Comparison of ENCODE assay signal across 30 cellular contexts in the genomic region with DNA sequence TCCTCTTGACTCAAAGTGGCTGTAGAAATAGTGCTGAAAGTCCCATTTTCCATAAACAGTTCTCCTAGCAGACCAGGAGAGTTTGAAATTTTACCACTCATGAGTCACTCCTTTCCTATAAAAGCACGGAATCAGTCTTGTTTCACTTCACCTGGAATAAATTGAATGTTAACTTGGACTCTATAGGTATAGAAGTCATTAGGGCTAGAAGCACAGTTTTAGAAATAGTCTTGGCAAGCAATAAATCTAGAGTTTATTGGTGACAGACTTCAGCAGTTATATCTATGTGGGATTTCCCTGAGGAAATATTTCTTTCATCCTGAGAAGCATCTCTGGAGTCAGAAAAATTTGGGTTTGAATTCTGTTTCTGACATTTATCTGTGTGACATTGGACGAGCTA.
"Had no signal": no experiment of that assay in that cellular context is flagged by ENCODE, and none has a peak within 500 bp of the region (broad histone marks: within the 10 kb centered on the region; RNA-seq: fewer than 3 reads in every experiment).

No MANE protein-coding gene starts in this region.

- H3K36me3 ChIP-seq: adrenal gland had no signal

- H3K9me3 ChIP-seq: adrenal gland had no signal

- DNase-seq: activated B cell treated with CpG ODN at 0.5 μM for 24 hours; activated CD4-positive, alpha-beta memory T cell treated with anti-CD3 and anti-CD28 coated beads for 36 hours; activated CD4-positive, alpha-beta T cell treated with anti-CD3 and anti-CD28 coated beads for 4 hours; activated CD4-positive, alpha-beta T cell treated with anti-CD3 and anti-CD28 coated beads, Interleukin-2, amount 50 U/mL, for 1 hour; activated CD4-positive, CD25-positive, alpha-beta regulatory T cell treated with anti-CD3 and anti-CD28 coated beads, Interleukin-2, amount 50 U/mL, for 72 hours; activated CD8-positive, alpha-beta memory T cell treated with anti-CD3 and anti-CD28 coated beads, Interleukin-2, amount 50 U/mL, for 4 hours; activated gamma-delta T cell treated with Interleukin-2 at 50 U/mL for 16 hours; activated naive CD4-positive, alpha-beta T cell treated with anti-CD3 and anti-CD28 coated beads for 36 hours; activated T-cell treated with anti-CD3 and anti-CD28 coated beads for 4 hours; activated T-cell treated with anti-CD3 and anti-CD28 coated beads, Interleukin-2, amount 50 U/mL, for 4 hours; adrenal gland; caudate nucleus; cerebellar nuclear complex; Kasumi-1; KG1; NCI-H1092 treated with DMSO at 0.1 percent for 48 hours; NCI-H1436; NCI-H1694; NCI-H1930; NCI-H2081 treated with DMSO at 0.1 percent for 48 hours; NCI-H226; NCI-H446 treated with DMSO at 0.1 percent for 48 hours; NCI-H524 treated with DMSO at 0.1 percent for 48 hours; NCI-H748 treated with DMSO at 0.1 percent for 48 hours; PC-9; T1000 had no signal

- H3K4me2 ChIP-seq: PC-9 had no signal

- H2AFZ ChIP-seq: PC-9 had no signal

- H3K27ac ChIP-seq: adrenal gland, PC-9, RWPE1, SK-N-MC had no signal

- H3K4me3 ChIP-seq: adrenal gland, PC-9, SK-N-MC had no signal

- ATAC-seq: activated naive CD4-positive, alpha-beta T cell treated with anti-CD3 and anti-CD28 coated beads, Interleukin-2, amount 50 U/mL, for 72 hours; activated T-cell treated with anti-CD3 and anti-CD28 coated beads, Interleukin-2, amount 50 U/mL, for 4 hours; Right ventricle myocardium inferior had no signal

- H3K27me3 ChIP-seq: adrenal gland had no signal

- H3K4me1 ChIP-seq: adrenal gland had no signal
